ENCODE assay signal across 1 cellular context in the genomic region with DNA sequence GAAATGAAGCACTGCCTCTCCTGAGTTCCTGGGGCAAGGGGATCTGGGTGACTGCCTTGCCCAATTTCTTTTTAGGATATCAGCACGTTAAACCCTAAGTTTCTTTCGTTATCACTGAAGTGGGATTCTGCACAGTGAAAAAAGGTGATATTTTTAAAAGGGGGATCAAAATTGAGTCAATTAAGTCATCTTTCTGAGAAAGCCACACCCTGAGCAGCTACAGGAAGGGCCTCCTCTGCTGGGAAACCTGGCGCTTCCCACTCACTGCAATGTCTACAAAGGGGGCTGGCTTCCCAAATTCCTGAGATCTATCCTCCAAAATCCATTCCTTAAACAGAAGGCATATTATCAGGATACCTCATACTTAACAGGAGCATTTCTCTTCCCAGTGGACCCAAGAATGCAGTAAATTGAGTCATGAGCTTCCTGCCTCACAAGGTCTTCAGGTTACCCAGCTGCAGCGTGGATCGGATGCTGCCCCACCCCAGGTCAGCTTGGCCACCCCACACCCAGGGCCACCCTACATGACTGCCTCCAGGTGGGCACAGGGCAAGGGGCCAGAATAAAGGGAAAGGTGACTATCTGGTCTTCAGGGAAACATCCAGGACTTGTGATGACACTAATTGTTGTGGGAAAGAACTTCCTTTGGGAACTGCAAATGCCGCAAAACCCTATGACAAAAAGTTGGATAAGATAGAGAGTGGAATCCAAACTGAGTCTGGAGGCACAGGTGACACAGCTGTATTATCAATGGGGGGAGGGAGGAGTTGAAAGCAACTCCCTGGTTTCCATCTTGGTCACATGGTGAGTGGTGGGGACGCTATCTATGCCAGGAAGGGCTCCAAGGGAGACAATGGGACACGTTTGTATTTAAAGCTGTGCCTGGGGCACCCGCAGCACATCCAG.
TF ChIP-seq lines count a peak whose summit lies in the region.

No MANE protein-coding gene starts in this region.

TF ChIP-seq in HEK293T, 16 proteins besides CTCF, POLR2A, EP300 and RAD21 (continued from another document):
- TF ChIP-seq SP1 (IDR thresholded peaks at IDR 0.05) = no peak
- TF ChIP-seq CTBP1 (IDR thresholded peaks at IDR 0.05; ENCODE audit: borderline replicate concordance) = no peak
- no peak for TF ChIP-seq ZNF384 (IDR thresholded peaks at IDR 0.05)
- TF ChIP-seq SUZ12 (IDR thresholded peaks at IDR 0.05) = no peak
- no peak for TF ChIP-seq FOXM1 (IDR thresholded peaks at IDR 0.05; ENCODE audit: borderline replicate concordance)
- TF ChIP-seq HDGF (IDR thresholded peaks at IDR 0.05; ENCODE audit: borderline replicate concordance) = no peak
- TF ChIP-seq FOXA1 (IDR thresholded peaks at IDR 0.05) = no peak
- no peak for TF ChIP-seq L3MBTL2 (conservative IDR thresholded peaks at IDR 0.05)
TF ChIP-seq in HEK293T: peak in this region for 0.
